In the genomic region with DNA sequence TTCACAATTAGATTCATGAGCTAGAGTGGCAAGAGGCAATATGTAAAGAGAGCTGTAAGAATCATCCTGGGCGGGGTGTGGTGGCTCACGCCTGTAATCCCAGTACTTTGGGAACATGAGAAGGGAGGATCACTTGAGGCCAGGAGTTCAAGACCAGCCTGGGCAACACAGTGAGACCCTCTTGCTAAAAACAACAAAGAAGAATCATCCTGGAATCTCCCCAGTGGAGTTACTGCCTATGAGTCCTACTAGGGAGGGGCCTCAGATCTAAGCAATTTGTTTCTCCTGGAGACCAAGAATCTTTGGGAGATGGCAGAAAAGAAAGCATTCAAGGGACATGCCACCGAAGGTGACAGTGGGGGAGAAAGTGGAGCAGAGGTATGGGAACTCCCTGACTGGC, we compare ENCODE assay signal across 10 cellular contexts.
DNase-seq lines count a peak whose midpoint lies in the region; ATAC-seq and TF ChIP-seq lines count a peak whose summit lies in the region.
"Had no signal": no experiment of that assay in that cellular context is flagged by ENCODE, and none has a peak within 500 bp of the region (broad histone marks: within the 10 kb centered on the region; RNA-seq: fewer than 3 reads in every experiment).

No MANE protein-coding gene starts in this region.

- H3K36me3 ChIP-seq in Peyer's patch (peaks cover 0 to 14% (median 0%) of the 10 kb centered on the region in 3 donors), right lobe of liver (peaks cover 0 to 3% (median 2%) of the 10 kb centered on the region in 4 donors), suprapubic skin (peaks cover 10% of the 10 kb centered on the region)

- H3K27ac ChIP-seq in Peyer's patch (peak overlapping the region; percentile 67 to 80 (median 76)), right lobe of liver (peak overlapping the region; percentile 19 to 81 (median 75)), suprapubic skin (peak overlapping the region; percentile 43)
- H3K27ac ChIP-seq: WERI-Rb-1 had no signal

- H3K4me3 ChIP-seq in Peyer's patch (no peak overlapping the region), choroid plexus epithelial cell (ENCODE audit: low read depth, low read length) (no peak overlapping the region), right lobe of liver (no peak overlapping the region), suprapubic skin (no peak overlapping the region)

- H3K9me3 ChIP-seq in Peyer's patch (no peaks in the 10 kb centered on the region), right lobe of liver (no peaks in the 10 kb centered on the region), suprapubic skin (no peaks in the 10 kb centered on the region)

- TF ChIP-seq POLR2A in Peyer's patch (IDR thresholded peaks at IDR 0.05) (no peak), right lobe of liver (IDR thresholded peaks at IDR 0.05) (no peak), suprapubic skin (IDR thresholded peaks at IDR 0.05) (no peak)

- H3K4me1 ChIP-seq in Peyer's patch (peaks cover 0 to 46% (median 2%) of the 10 kb centered on the region in 4 donors), right lobe of liver (peaks cover 0 to 76% (median 37%) of the 10 kb centered on the region in 4 donors), suprapubic skin (peaks cover 73% of the 10 kb centered on the region)

- no peak for TF ChIP-seq EP300 in suprapubic skin (IDR thresholded peaks at IDR 0.05)

- no peak for ATAC-seq in right lobe of liver
- ATAC-seq in HG02973 (IDR thresholded peaks at IDR 0.05; ENCODE audit: unreplicated experiment) = no peak
- ATAC-seq: activated T-helper 17 cell treated with anti-CD3 and anti-CD28 coated beads, Interleukin-2, amount 50 U/mL, for 72 hours had no signal

- WGBS in right lobe of liver (ENCODE audit: insufficient coverage, low coverage, low lambda C conversion rate, missing lambda C conversion rate) = 13% methylated on average over 2 of the region's 3 CpGs
- 64% methylated on average over 3 of the region's 3 CpGs for WGBS in suprapubic skin

- intact Hi-C loops in right lobe of liver (cut with DNase I) = no loop called here

- TF ChIP-seq CTCF in Peyer's patch (IDR thresholded peaks at IDR 0.05) = no peak
- no peak for TF ChIP-seq CTCF in choroid plexus epithelial cell (conservative IDR thresholded peaks at IDR 0.05; ENCODE audit: low read depth, low read length)
- TF ChIP-seq CTCF in right lobe of liver (IDR thresholded peaks at IDR 0.05) = no peak
- TF ChIP-seq CTCF in suprapubic skin (IDR thresholded peaks at IDR 0.05) = no peak

- H3K27me3 ChIP-seq in Peyer's patch (no peaks in the 10 kb centered on the region), right lobe of liver (no peaks in the 10 kb centered on the region), suprapubic skin (no peaks in the 10 kb centered on the region)

- DNase-seq in Peyer's patch (no peak), choroid plexus epithelial cell (ENCODE audit: low read depth) (peak; percentile 81), right lobe of liver (no peak), suprapubic skin (ENCODE audit: low spot score in 2 of 2) (no peak), foreskin melanocyte (no peak), NCI-H2081 treated with DMSO at 0.1 percent for 48 hours (lab: John Stamatoyannopoulos, UW) (no peak)
- DNase-seq: NCI-H146, WERI-Rb-1 had no signal
